Comparison of ENCODE assay signal across 28 cellular contexts in genomic region chr7:30994206-30995100, GRCh38. TPM values are rescaled to one million over a fixed set of nuclear protein-coding genes. Genes with fewer than 3 reads are reported as not detected.
DNase-seq lines count a peak whose midpoint lies in the region; ATAC-seq and TF ChIP-seq lines count a peak whose summit lies in the region.
"Had no signal": no experiment of that assay in that cellular context is flagged by ENCODE, and none has a peak within 500 bp of the region (broad histone marks: within the 10 kb centered on the region; RNA-seq: fewer than 3 reads in every experiment).

No MANE protein-coding gene starts in this region.

- TF ChIP-seq POLR2A in testis (IDR thresholded peaks at IDR 0.05): no peak

- no peaks in the 10 kb centered on the region for H3K27me3 ChIP-seq in testis
- H3K27me3 ChIP-seq: SJSA1 had no signal

- H3K36me3 Mint-ChIP-seq in activated CD8-positive, alpha-beta memory T cell treated with anti-CD3 and anti-CD28 coated beads, Interleukin-2, amount 10 ng/mL, durations not matched to agents 7 days and 5 days: no peaks in the 10 kb centered on the region
- H3K36me3 Mint-ChIP-seq: CD4-positive, alpha-beta memory T cell had no signal

- CTCF ChIA-PET in activated CD8-positive, alpha-beta memory T cell treated with anti-CD3 and anti-CD28 coated beads, Interleukin-2, amount 10 ng/mL, durations not matched to agents 7 days and 5 days (lab: Charles Lee): interaction anchor here (1.1 to 1.7 kb wide), 3 partner anchors 10 to 128 kb away, joined by 3 to 5 read pairs (median 4); no protein-coding TSS in a partner anchor

- no peaks in the 10 kb centered on the region for H3K36me3 ChIP-seq in testis (ENCODE audit: low read depth, missing control alignments)
- H3K36me3 ChIP-seq: SJSA1 had no signal

- intact Hi-C loops in testis (cut with DNase I; ENCODE audit: low total_unique reads): no loop called here

- no peaks in the 10 kb centered on the region for H3K27me3 Mint-ChIP-seq in activated CD8-positive, alpha-beta memory T cell treated with anti-CD3 and anti-CD28 coated beads, Interleukin-2, amount 10 ng/mL, durations not matched to agents 7 days and 5 days

- peak overlapping the region; percentile 24 to 37 for H3K4me3 ChIP-seq in testis
- H3K4me3 ChIP-seq: GM23248, PC-9, SJSA1 had no signal

- no peak overlapping the region for H3K4me3 Mint-ChIP-seq in activated CD8-positive, alpha-beta memory T cell treated with anti-CD3 and anti-CD28 coated beads, Interleukin-2, amount 10 ng/mL, durations not matched to agents 7 days and 5 days
- H3K4me3 Mint-ChIP-seq: CD4-positive, alpha-beta memory T cell; H9 had no signal

- no peak overlapping the region for H3K27ac Mint-ChIP-seq in activated CD8-positive, alpha-beta memory T cell treated with anti-CD3 and anti-CD28 coated beads, Interleukin-2, amount 10 ng/mL, durations not matched to agents 7 days and 5 days
- H3K27ac Mint-ChIP-seq: H9 had no signal

- no peaks in the 10 kb centered on the region for H3K9me3 Mint-ChIP-seq in activated CD8-positive, alpha-beta memory T cell treated with anti-CD3 and anti-CD28 coated beads, Interleukin-2, amount 10 ng/mL, durations not matched to agents 7 days and 5 days (ENCODE audit: low read depth)
- H3K9me3 Mint-ChIP-seq: CD4-positive, alpha-beta memory T cell had no signal

- H3K27ac ChIP-seq in testis: no peak overlapping the region
- H3K27ac ChIP-seq: GM23248, PC-9, SJSA1 had no signal

- TF ChIP-seq CTCF in testis (IDR thresholded peaks at IDR 0.05): no peak

- no peaks in the 10 kb centered on the region for H3K9me3 ChIP-seq in testis
- H3K9me3 ChIP-seq: SJSA1 had no signal

- 70 to 90% methylated on average over 12 to 39 of the region's 39 CpGs for WGBS in testis, 2 donors

- H3K4me1 ChIP-seq in testis: no peaks in the 10 kb centered on the region
- H3K4me1 ChIP-seq: Caco-2, SJSA1 had no signal

- in situ Hi-C loops in G401 (cut with HindIII; ENCODE audit: low sequenced_read_pairs): no loop called here

- ATAC-seq in HG02885 (IDR thresholded peaks at IDR 0.05; ENCODE audit: poor library complexity, unreplicated experiment): no peak
- ATAC-seq in activated CD8-positive, alpha-beta memory T cell treated with anti-CD3 and anti-CD28 coated beads, Interleukin-2, amount 10 ng/mL, durations not matched to agents 7 days and 5 days: no peak
- ATAC-seq: HepG2 had no signal

- H3K4me1 Mint-ChIP-seq in activated CD8-positive, alpha-beta memory T cell treated with anti-CD3 and anti-CD28 coated beads, Interleukin-2, amount 10 ng/mL, durations not matched to agents 7 days and 5 days: no peaks in the 10 kb centered on the region

- DNase-seq in G401 (ENCODE audit: low spot score): peak; percentile 93
- DNase-seq in NCI-H2171 (lab: John Stamatoyannopoulos, UW): peak; percentile 91
- DNase-seq in cerebellar cortex (ENCODE audit: low spot score): peak; percentile 91
- DNase-seq in testis: no peak
- DNase-seq in dermis blood vessel endothelial cell: no peak
- DNase-seq in activated CD8-positive, alpha-beta memory T cell treated with anti-CD3 and anti-CD28 coated beads, Interleukin-2, amount 10 ng/mL, durations not matched to agents 7 days and 5 days: no peak
- DNase-seq: Caco-2; CD4-positive, alpha-beta memory T cell; DMS79 treated with DMSO at 0.1 percent for 48 hours; GM23248; H9; Kasumi-1; NCI-H1092 treated with DMSO at 0.1 percent for 48 hours; NCI-H146; NCI-H2029 treated with DMSO at 0.1 percent for 48 hours; NCI-H226; NCI-H524; NCI-H774; PC-9; Right ventricle myocardium superior; T-helper 1 cell had no signal

RNA-seq across cellular contexts. Expression of gene GHRHR, which starts 30.7 kb away (rescaled TPM):
- not detected in 2 replicates for total RNA-seq in G401 (2014; rRNA removed; shearing (Covaris generic))
- 1 to 10 TPM; 1.4 to 3.6 TPM for total RNA-seq in testis
- 2.1 TPM for polyA plus RNA-seq in testis (ENCODE audit: insufficient read depth, low read depth, low replicate concordance)
- total RNA-seq in dermis blood vessel endothelial cell: 0.09 TPM in 1 of 2 replicates, not detected in the other
- total RNA-seq in activated CD8-positive, alpha-beta memory T cell treated with anti-CD3 and anti-CD28 coated beads, Interleukin-2, amount 10 ng/mL, durations not matched to agents 7 days and 5 days: not detected
- total RNA-seq: A673; Caco-2; CD4-positive, alpha-beta memory T cell; GM23248; HepG2; HT1080; M059J; PC-9; Right ventricle myocardium superior; RPMI7951; SJSA1 had no signal
- polyA plus RNA-seq: CD4-positive, alpha-beta memory T cell; GM23248; HepG2 had no signal

RNA-seq across cellular contexts. Expression of gene ADCYAP1R1, which starts 57.7 kb away (rescaled TPM):
- not detected in 2 replicates for total RNA-seq in G401 (2014; rRNA removed; shearing (Covaris generic))
- 1 to 10 TPM; 4.3 to 4.8 TPM for total RNA-seq in testis
- polyA plus RNA-seq in testis (ENCODE audit: insufficient read depth, low read depth, low replicate concordance): 3.2 TPM
- total RNA-seq in dermis blood vessel endothelial cell: not detected in 2 replicates
- total RNA-seq in activated CD8-positive, alpha-beta memory T cell treated with anti-CD3 and anti-CD28 coated beads, Interleukin-2, amount 10 ng/mL, durations not matched to agents 7 days and 5 days: not detected
- total RNA-seq: A673; Caco-2; CD4-positive, alpha-beta memory T cell; GM23248; HepG2; M059J; PC-9; RPMI7951; SJSA1 had no signal
- polyA plus RNA-seq: CD4-positive, alpha-beta memory T cell; HepG2 had no signal

Comparison
In these comparisons a context has a peak if more than half of its experiments do, and no peak if none do; other contexts are left out.
1. DNase-seq: peak in G401 (single experiment), NCI-H2171 (single experiment) and cerebellar cortex (single experiment); none in testis (single experiment), dermis blood vessel endothelial cell (single experiment) and activated CD8-positive, alpha-beta memory T cell treated with anti-CD3 and anti-CD28 coated beads, Interleukin-2, amount 10 ng/mL, durations not matched to agents 7 days and 5 days (single experiment).